26 cellular contexts compared by ENCODE assay signal in genomic region chr13:89153941-89154340, GRCh38.
DNase-seq lines count a peak whose midpoint lies in the region; ATAC-seq, FAIRE-seq and TF ChIP-seq lines count a peak whose summit lies in the region.
"Had no signal": no experiment of that assay in that cellular context is flagged by ENCODE, and none has a peak within 500 bp of the region (broad histone marks: within the 10 kb centered on the region; RNA-seq: fewer than 3 reads in every experiment).

No MANE protein-coding gene starts in this region.

- ATAC-seq in PC-3, result peak; percentile 95

- POLR2A ChIA-PET in PC-3 (lab: Charles Lee; ENCODE audit: unreplicated experiment), result no interaction called here

- in situ Hi-C loops in astrocyte of the spinal cord (cut with HindIII; ENCODE audit: low sequenced_read_pairs), result no loop called here

- H4K91ac ChIP-seq in trophoblast cell (ENCODE audit: low read depth, low read length), result no peak overlapping the region

- H2BK120ac ChIP-seq in trophoblast cell (ENCODE audit: insufficient read depth, low read length, poor library complexity), result no peak overlapping the region

- H3K27me3 ChIP-seq in Karpas-422 (ENCODE audit: low read length), result no peaks in the 10 kb centered on the region
- H3K27me3 ChIP-seq in PC-3 (ENCODE audit: low read length), result no peaks in the 10 kb centered on the region
- no peaks in the 10 kb centered on the region for H3K27me3 ChIP-seq in small intestine (ENCODE audit: control insufficient read depth in 2 of 2, insufficient read depth in 2 of 2, low read length in 2 of 2)
- no peaks in the 10 kb centered on the region for H3K27me3 ChIP-seq in trophoblast cell (ENCODE audit: insufficient read depth, low read length)
- H3K27me3 ChIP-seq: BE2C, BLaER1 had no signal

- H3K79me1 ChIP-seq in trophoblast cell (ENCODE audit: low read length), result no peaks in the 10 kb centered on the region

- H4K12ac ChIP-seq in trophoblast cell (ENCODE audit: low read depth, low read length), result no peak overlapping the region

- no TSS peak for BruUV-seq in PC-3 (replicated peaks; lab: Mats Ljungman, UMichigan)

- no peak overlapping the region for H3K23ac ChIP-seq in trophoblast cell (ENCODE audit: low read length)

- H3K36me3 ChIP-seq in Karpas-422 (ENCODE audit: insufficient read depth, low read length) (no peaks in the 10 kb centered on the region), PC-3 (ENCODE audit: low read depth, low read length) (no peaks in the 10 kb centered on the region), small intestine (ENCODE audit: control insufficient read depth in 2 of 2, insufficient read depth in 2 of 2, low read length in 2 of 2) (no peaks in the 10 kb centered on the region), trophoblast cell (ENCODE audit: control insufficient read depth in 1 of 2, insufficient read depth in 2 of 2, low read length in 2 of 2) (no peaks in the 10 kb centered on the region)
- H3K36me3 ChIP-seq: BE2C, BLaER1 had no signal

- CTCF ChIA-PET in PC-3 (lab: Charles Lee), result no interaction called here

- H3F3A ChIP-seq in PC-3 (ENCODE audit: low read length, unreplicated experiment), result no peaks in the 10 kb centered on the region

- H3K4me2 ChIP-seq in Karpas-422 (ENCODE audit: low read depth, low read length, poor library complexity, severe bottlenecking), result no peak overlapping the region
- peak overlapping the region; percentile 51 for H3K4me2 ChIP-seq in PC-3 (ENCODE audit: low read length)
- H3K4me2 ChIP-seq in trophoblast cell (ENCODE audit: low read length), result no peak overlapping the region
- H3K4me2 ChIP-seq: BLaER1 had no signal

- DNase-seq in Karpas-422, result no peak
- DNase-seq in PC-3, result peak; percentile 60
- DNase-seq in astrocyte of the spinal cord (ENCODE audit: low read depth, low spot score), result peak; percentile 23
- DNase-seq in SKM-1 treated with dmso at 0.1 percent for 144 hours (lab: John Stamatoyannopoulos, UW; ENCODE audit: unreplicated experiment), result no peak
- no peak for DNase-seq in small intestine
- no peak for DNase-seq in trophoblast cell
- DNase-seq: 8988T; ACHN; BE2C; C1 segment of cervical spinal cord; CD4-positive, alpha-beta memory T cell; CD4-positive, CD25-positive, alpha-beta regulatory T cell; CD8-positive, alpha-beta memory T cell; COR-L47; DMS 273 treated with DMSO at 0.1 percent for 48 hours; DMS153; DMS53; DMS79; DND-41; EL; GF-D8 had no signal

- no peaks in the 10 kb centered on the region for H3K79me2 ChIP-seq in Karpas-422 (ENCODE audit: low read length)
- H3K79me2 ChIP-seq in PC-3 (ENCODE audit: low read length), result no peaks in the 10 kb centered on the region
- H3K79me2 ChIP-seq in trophoblast cell (ENCODE audit: control insufficient read depth, insufficient read depth, low read length, poor library complexity), result no peaks in the 10 kb centered on the region

- H3K4me3 ChIP-seq in Karpas-422 (ENCODE audit: low read length), result no peak overlapping the region
- H3K4me3 ChIP-seq in PC-3 (ENCODE audit: low read length), result no peak overlapping the region
- no peak overlapping the region for H3K4me3 ChIP-seq in astrocyte of the spinal cord (ENCODE audit: low read depth, low read length)
- no peak overlapping the region for H3K4me3 ChIP-seq in small intestine (ENCODE audit: low read depth in 1 of 2, low read length in 2 of 2)
- no peak overlapping the region for H3K4me3 ChIP-seq in trophoblast cell (ENCODE audit: low read depth, low read length)
- H3K4me3 ChIP-seq: BLaER1 had no signal

- no peak overlapping the region for H3K18ac ChIP-seq in trophoblast cell (ENCODE audit: low read length)

- H3K27ac ChIP-seq in Karpas-422 (ENCODE audit: low read length) (no peak overlapping the region), PC-3 (ENCODE audit: low read length) (peak overlapping the region; percentile 37), small intestine (ENCODE audit: low read depth in 1 of 2, low read length in 1 of 2) (no peak overlapping the region), trophoblast cell (ENCODE audit: low read depth, low read length) (no peak overlapping the region)
- H3K27ac ChIP-seq: BLaER1 had no signal

- H3K9me2 ChIP-seq in Karpas-422 (replicated peaks; ENCODE audit: insufficient read depth, low read length) (no peaks in the 10 kb centered on the region), PC-3 (replicated peaks; ENCODE audit: low read length) (no peaks in the 10 kb centered on the region)

- H2BK5ac ChIP-seq in trophoblast cell (ENCODE audit: low read depth, low read length, poor library complexity), result no peak overlapping the region

- H4K20me1 ChIP-seq in Karpas-422 (ENCODE audit: insufficient read depth, low read depth, low read length), result no peaks in the 10 kb centered on the region
- no peaks in the 10 kb centered on the region for H4K20me1 ChIP-seq in PC-3 (ENCODE audit: low read length)
- H4K20me1 ChIP-seq: BLaER1 had no signal

- H2AFZ ChIP-seq in Karpas-422 (ENCODE audit: low read length), result peak overlapping the region; percentile 50; the same call in 1 of the 2 replicates
- no peak overlapping the region; the same call in 1 of the 2 replicates for H2AFZ ChIP-seq in PC-3 (ENCODE audit: low read length)
- H2AFZ ChIP-seq in trophoblast cell (ENCODE audit: insufficient read depth, low read length, poor library complexity), result no peak overlapping the region

- H3K9me3 ChIP-seq in Karpas-422 (ENCODE audit: low read length), result peaks cover 11% of the 10 kb centered on the region
- H3K9me3 ChIP-seq in PC-3 (ENCODE audit: low read length), result no peaks in the 10 kb centered on the region
- H3K9me3 ChIP-seq in small intestine (ENCODE audit: control insufficient read depth, low read depth), result no peaks in the 10 kb centered on the region
- H3K9me3 ChIP-seq in trophoblast cell (ENCODE audit: insufficient read depth, low read depth, low read length), result no peaks in the 10 kb centered on the region
- H3K9me3 ChIP-seq: BE2C had no signal

- no peak for FAIRE-seq in small intestine (lab: Jason Lieb, UNC)
- FAIRE-seq: A204.1, G401.6, GM12891, GM18507 had no signal

- WGBS in small intestine, 3 donors, result 90 to 93% (median 93%) methylated on average over 5 of the region's 5 CpGs
- no CpG with 5 or more reads among the region's 5 CpGs for WGBS in trophoblast cell (ENCODE audit: extremely low coverage, insufficient coverage, insufficient read length)

- H2AK5ac ChIP-seq in trophoblast cell (ENCODE audit: low read length), result no peak overlapping the region

- no peak overlapping the region for H4K8ac ChIP-seq in trophoblast cell (ENCODE audit: low read depth, low read length)

- H3K4me1 ChIP-seq in Karpas-422 (ENCODE audit: low read length) (no peaks in the 10 kb centered on the region), PC-3 (ENCODE audit: insufficient read depth, low read length) (peaks cover 9% of the 10 kb centered on the region; the same call in 1 of the 2 replicates), small intestine (ENCODE audit: control insufficient read depth in 2 of 2, insufficient read depth in 1 of 2, low read depth in 1 of 2, low read length in 1 of 2) (no peaks in the 10 kb centered on the region), trophoblast cell (ENCODE audit: control insufficient read depth in 1 of 2, insufficient read depth in 2 of 2, low read length in 2 of 2) (no peaks in the 10 kb centered on the region)
- H3K4me1 ChIP-seq: BE2C, BLaER1 had no signal

- no peak overlapping the region for H2BK12ac ChIP-seq in trophoblast cell (ENCODE audit: low read length)

- intact Hi-C loops in PC-3 (cut with micrococcal nuclease), result loop anchor here (10.0 kb wide), 1 partner anchor 261 kb away; no protein-coding TSS in a partner anchor

- H3K4ac ChIP-seq in trophoblast cell (ENCODE audit: low read depth, low read length), result no peak overlapping the region

- H3K14ac ChIP-seq in trophoblast cell (ENCODE audit: low read length), result no peak overlapping the region

- H3K9ac ChIP-seq in Karpas-422 (ENCODE audit: low read length) (no peak overlapping the region), PC-3 (ENCODE audit: low read length) (no peak overlapping the region), trophoblast cell (ENCODE audit: low read length) (no peak overlapping the region)
- H3K9ac ChIP-seq: BLaER1 had no signal

- TF ChIP-seq CTCF in PC-3 (conservative IDR thresholded peaks at IDR 0.05; ENCODE audit: low read depth, low read length) (no peak), astrocyte of the spinal cord (IDR thresholded peaks at IDR 0.05; ENCODE audit: low read depth, low read length) (no peak)

Comparison
In these comparisons a context has a peak if more than half of its experiments do, and no peak if none do; other contexts are left out.
1. DNase-seq: peak in PC-3 (single experiment) and astrocyte of the spinal cord (single experiment); none in Karpas-422 (single experiment), SKM-1 treated with dmso at 0.1 percent for 144 hours (single experiment), small intestine (single experiment) and trophoblast cell (0 of 2).